Comparison of ENCODE assay signal across 15 cellular contexts in the genomic region with DNA sequence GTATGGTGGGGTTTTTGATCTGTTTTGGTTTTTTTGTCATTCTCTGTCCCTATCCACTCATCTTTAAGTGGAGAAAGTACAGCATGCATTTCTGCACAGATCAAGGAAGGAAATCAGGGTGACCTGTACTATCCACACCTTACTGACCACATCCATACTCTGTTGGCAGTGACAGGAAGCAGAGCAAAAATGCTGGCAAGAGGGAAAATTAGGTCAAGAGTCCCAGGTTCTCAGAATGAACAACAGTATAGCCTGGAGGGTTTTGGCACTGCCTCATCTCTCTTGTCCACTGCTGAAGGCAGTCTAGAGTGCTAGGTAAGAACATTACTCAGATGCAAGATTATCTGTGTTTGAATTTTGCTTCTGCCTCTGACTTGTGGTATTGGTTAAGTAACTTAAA.
DNase-seq lines count a peak whose midpoint lies in the region; ATAC-seq, FAIRE-seq and TF ChIP-seq lines count a peak whose summit lies in the region.
"Had no signal": no experiment of that assay in that cellular context is flagged by ENCODE, and none has a peak within 500 bp of the region (broad histone marks: within the 10 kb centered on the region; RNA-seq: fewer than 3 reads in every experiment).

No MANE protein-coding gene starts in this region.

- no peak overlapping the region for H3K9ac ChIP-seq in GM12878 (ENCODE audit: control insufficient read depth, insufficient read depth, low read length)

- H3K79me2 ChIP-seq in GM12878 (ENCODE audit: control insufficient read depth, insufficient read depth, low read length): peaks cover 62% of the 10 kb centered on the region

- CTCF ChIA-PET in Calu3 (lab: Charles Lee): no interaction called here
- CTCF ChIA-PET in GM12878 (lab: Yijun Ruan, JAX): interaction anchor here (1.1 to 5.7 kb wide), 4 partner anchors 56 to 121 kb away, joined by 4 to 85 read pairs (median 40); partner anchors contain the start of genes SUDS3 and TAOK3

- H3K4me1 Mint-ChIP-seq in Calu3 (ENCODE audit: low read depth, unreplicated experiment): peaks cover 38% of the 10 kb centered on the region

- no TSS peak for BruUV-seq in Calu3 (replicated peaks; lab: Mats Ljungman, UMichigan)
- no TSS peak for BruUV-seq in GM12878 (replicated peaks; lab: Mats Ljungman, UMichigan)

- no peak overlapping the region for H2AFZ ChIP-seq in GM12878 (ENCODE audit: control insufficient read depth, low read depth, low read length)

- SMC1A ChIA-PET in GM12878 (lab: Charles Lee; ENCODE audit: uncharacterized antibody, unreplicated experiment): interaction anchor here (1.5 to 3.9 kb wide), 4 partner anchors 10 to 118 kb away, joined by 5 to 58 read pairs (median 26); no protein-coding TSS in a partner anchor

- peak overlapping the region; percentile 48; the same call in 1 of the 2 replicates for H3K27ac ChIP-seq in GM12878 (ENCODE audit: control insufficient read depth, insufficient read depth)
- H3K27ac ChIP-seq: C4-2B had no signal

- intact Hi-C loops in Calu3 (cut with micrococcal nuclease; ENCODE audit: unreplicated experiment) (loop anchor here (5.0 kb wide), 1 partner anchor 70 kb away; the partner anchor contains the start of gene TAOK3), GM12878 (cut with micrococcal nuclease; ENCODE audit: unreplicated experiment) (loop anchor here (5.0 kb wide), 1 partner anchor 135 kb away; no protein-coding TSS in a partner anchor)

- TF ChIP-seq POLR2A in GM12878 (IDR thresholded peaks at IDR 0.05; ENCODE audit: low read depth, low read length): no peak

- no peak overlapping the region for H3K4me2 ChIP-seq in GM12878 (ENCODE audit: control insufficient read depth, insufficient read depth)

- no peak for TF ChIP-seq RAD21 in GM12878 (IDR thresholded peaks at IDR 0.05; ENCODE audit: insufficient read depth, low read depth, low read length)

- H3K4me3 ChIP-seq in GM12878: no peak overlapping the region

- RAD21 ChIA-PET in GM12878 (lab: Charles Lee; ENCODE audit: unreplicated experiment): interaction anchor here (1.7 to 4.6 kb wide), 3 partner anchors 10 to 75 kb away, joined by 4 to 72 read pairs (median 6); partner anchors contain the start of gene SUDS3

- no peaks in the 10 kb centered on the region for H3K36me3 Mint-ChIP-seq in Calu3 (ENCODE audit: insufficient read depth, unreplicated experiment)
- H3K36me3 Mint-ChIP-seq: WTC11 had no signal

- ATAC-seq in GM12878 (peak; percentile 45), left lobe of liver (peak; percentile 64), GM19463 (IDR thresholded peaks at IDR 0.05; ENCODE audit: unreplicated experiment) (no peak), HG03025 (IDR thresholded peaks at IDR 0.05; ENCODE audit: low FRiP score, unreplicated experiment) (no peak)
- ATAC-seq: left ventricle myocardium superior, WTC11 had no signal

- H3K27ac Mint-ChIP-seq in Calu3 (ENCODE audit: unreplicated experiment): no peak overlapping the region
- H3K27ac Mint-ChIP-seq: WTC11 had no signal

- H3K27me3 ChIP-seq in GM12878 (replicated peaks in 1 of 2; ENCODE audit: control insufficient read depth in 2 of 2, insufficient read depth in 2 of 2, low read length in 1 of 2): no peaks in the 10 kb centered on the region

- H4K20me1 ChIP-seq in GM12878 (ENCODE audit: control insufficient read depth, insufficient read depth): no peaks in the 10 kb centered on the region

- no peak for FAIRE-seq in GM12878 (lab: Jason Lieb, UNC)
- FAIRE-seq: frontal cortex had no signal

- H3K9me3 Mint-ChIP-seq in Calu3 (ENCODE audit: low read depth, unreplicated experiment): no peaks in the 10 kb centered on the region
- H3K9me3 Mint-ChIP-seq: WTC11 had no signal

- H3K27me3 Mint-ChIP-seq in Calu3 (ENCODE audit: unreplicated experiment): no peaks in the 10 kb centered on the region

- in situ Hi-C loops in GM12878 (cut with MboI): no loop called here

- TF ChIP-seq EP300 in GM12878 (IDR thresholded peaks at IDR 0.05; ENCODE audit: borderline replicate concordance in 1 of 2, control insufficient read depth in 1 of 2, low read depth in 2 of 2, low read length in 2 of 2): no peak

- H3K9me3 ChIP-seq in GM12878 (replicated peaks; ENCODE audit: control insufficient read depth, insufficient read depth, low read length): no peaks in the 10 kb centered on the region

- POLR2A ChIA-PET in GM12878 (lab: Charles Lee): interaction anchor here (0.9 to 1.0 kb wide), 2 partner anchors 10 to 43 kb away, joined by 3 read pairs; no protein-coding TSS in a partner anchor

- no peak overlapping the region for H3K4me3 Mint-ChIP-seq in Calu3 (ENCODE audit: low read depth, unreplicated experiment)
- H3K4me3 Mint-ChIP-seq: WTC11 had no signal

- TF ChIP-seq CTCF in Calu3 (IDR thresholded peaks at IDR 0.05; ENCODE audit: unreplicated experiment) (no peak), GM12878 (IDR thresholded peaks at IDR 0.05 in 2 of 3, conservative IDR thresholded peaks at IDR 0.05 in 1 of 3; ENCODE audit: control insufficient read depth in 2 of 3, extremely low read depth in 1 of 3, insufficient read depth in 1 of 3, low read depth in 3 of 3, low read length in 3 of 3) (no peak)

- H3K36me3 ChIP-seq in GM12878 (ENCODE audit: control insufficient read depth in 2 of 2, insufficient read depth in 2 of 2, low read length in 1 of 2): no peaks in the 10 kb centered on the region; a peak in 1 of 4 replicates

- H3K4me1 ChIP-seq in GM12878 (ENCODE audit: control insufficient read depth, insufficient read depth, low read length): peaks cover 29% of the 10 kb centered on the region

- DNase-seq in Calu3 (peak; percentile 45), HT1080 (ENCODE audit: low read depth) (peak; percentile 71), GM12878 (ENCODE audit: low read depth, low spot score) (no peak), left lobe of liver (ENCODE audit: low spot score) (no peak)
- DNase-seq in stimulated activated CD4-positive, alpha-beta T cell treated with anti-CD3 and anti-CD28 coated beads, Interleukin-4, amount 100 ng/mL, for 4 hours: no peak
- no peak for DNase-seq in activated CD4-positive, alpha-beta T cell treated with anti-CD3 and anti-CD28 coated beads for 1 hour
- DNase-seq: caudate nucleus; left ventricle myocardium superior; NCI-H2171 treated with DMSO at 0.1 percent for 48 hours; stimulated activated CD4-positive, alpha-beta T cell treated with anti-CD3 and anti-CD28 coated beads, Interleukin-2, amount 100 ng/mL, for 48 hours had no signal

TF ChIP-seq in GM12878, 131 proteins besides CTCF, POLR2A, EP300 and RAD21 (continues in another document):
- TF ChIP-seq PKNOX1 (IDR thresholded peaks at IDR 0.05) (no peak), RUNX3 (IDR thresholded peaks at IDR 0.05; ENCODE audit: low read length) (no peak), TBL1XR1 (IDR thresholded peaks at IDR 0.05; ENCODE audit: low read depth, low read length) (no peak), ZSCAN29 (IDR thresholded peaks at IDR 0.05) (no peak), JUND (IDR thresholded peaks at IDR 0.05; ENCODE audit: low read depth, low read length) (no peak), SRF (IDR thresholded peaks at IDR 0.05; ENCODE audit: low read depth in 2 of 2, low read length in 2 of 2) (no peak), MYB (IDR thresholded peaks at IDR 0.05; ENCODE audit: borderline replicate concordance, low read depth, low read length) (no peak), JUNB (IDR thresholded peaks at IDR 0.05) (no peak), SMAD1 (IDR thresholded peaks at IDR 0.05; ENCODE audit: low read depth, partially characterized antibody) (no peak), ETV6 (conservative IDR thresholded peaks at IDR 0.05 in 1 of 2, IDR thresholded peaks at IDR 0.05 in 1 of 2; ENCODE audit: borderline replicate concordance in 1 of 2, low read depth in 1 of 2) (no peak), ZNF207 (IDR thresholded peaks at IDR 0.05; ENCODE audit: borderline replicate concordance) (no peak), EGR1 (IDR thresholded peaks at IDR 0.05; ENCODE audit: borderline replicate concordance in 1 of 2, low read depth in 2 of 2, low read length in 2 of 2) (no peak)
- TF ChIP-seq, protein P1, sequence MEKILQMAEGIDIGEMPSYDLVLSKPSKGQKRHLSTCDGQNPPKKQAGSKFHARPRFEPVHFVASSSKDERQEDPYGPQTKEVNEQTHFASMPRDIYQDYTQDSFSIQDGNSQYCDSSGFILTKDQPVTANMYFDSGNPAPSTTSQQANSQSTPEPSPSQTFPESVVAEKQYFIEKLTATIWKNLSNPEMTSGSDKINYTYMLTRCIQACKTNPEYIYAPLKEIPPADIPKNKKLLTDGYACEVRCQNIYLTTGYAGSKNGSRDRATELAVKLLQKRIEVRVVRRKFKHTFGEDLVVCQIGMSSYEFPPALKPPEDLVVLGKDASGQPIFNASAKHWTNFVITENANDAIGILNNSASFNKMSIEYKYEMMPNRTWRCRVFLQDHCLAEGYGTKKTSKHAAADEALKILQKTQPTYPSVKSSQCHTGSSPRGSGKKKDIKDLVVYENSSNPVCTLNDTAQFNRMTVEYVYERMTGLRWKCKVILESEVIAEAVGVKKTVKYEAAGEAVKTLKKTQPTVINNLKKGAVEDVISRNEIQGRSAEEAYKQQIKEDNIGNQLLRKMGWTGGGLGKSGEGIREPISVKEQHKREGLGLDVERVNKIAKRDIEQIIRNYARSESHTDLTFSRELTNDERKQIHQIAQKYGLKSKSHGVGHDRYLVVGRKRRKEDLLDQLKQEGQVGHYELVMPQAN (conservative IDR thresholded peaks at IDR 0.05): no peak

Comparison
In these comparisons a context has a peak if more than half of its experiments do, and no peak if none do; other contexts are left out.
1. DNase-seq: peak in Calu3 (single experiment) and HT1080 (single experiment); none in GM12878 (single experiment), left lobe of liver (single experiment), stimulated activated CD4-positive, alpha-beta T cell treated with anti-CD3 and anti-CD28 coated beads, Interleukin-4, amount 100 ng/mL, for 4 hours (0 of 2) and activated CD4-positive, alpha-beta T cell treated with anti-CD3 and anti-CD28 coated beads for 1 hour (single experiment).
2. ATAC-seq: peak in GM12878 (single experiment) and left lobe of liver (single experiment); none in GM19463 (single experiment) and HG03025 (single experiment).